ENCODE assay signal across 1 cellular context in the genomic region with DNA sequence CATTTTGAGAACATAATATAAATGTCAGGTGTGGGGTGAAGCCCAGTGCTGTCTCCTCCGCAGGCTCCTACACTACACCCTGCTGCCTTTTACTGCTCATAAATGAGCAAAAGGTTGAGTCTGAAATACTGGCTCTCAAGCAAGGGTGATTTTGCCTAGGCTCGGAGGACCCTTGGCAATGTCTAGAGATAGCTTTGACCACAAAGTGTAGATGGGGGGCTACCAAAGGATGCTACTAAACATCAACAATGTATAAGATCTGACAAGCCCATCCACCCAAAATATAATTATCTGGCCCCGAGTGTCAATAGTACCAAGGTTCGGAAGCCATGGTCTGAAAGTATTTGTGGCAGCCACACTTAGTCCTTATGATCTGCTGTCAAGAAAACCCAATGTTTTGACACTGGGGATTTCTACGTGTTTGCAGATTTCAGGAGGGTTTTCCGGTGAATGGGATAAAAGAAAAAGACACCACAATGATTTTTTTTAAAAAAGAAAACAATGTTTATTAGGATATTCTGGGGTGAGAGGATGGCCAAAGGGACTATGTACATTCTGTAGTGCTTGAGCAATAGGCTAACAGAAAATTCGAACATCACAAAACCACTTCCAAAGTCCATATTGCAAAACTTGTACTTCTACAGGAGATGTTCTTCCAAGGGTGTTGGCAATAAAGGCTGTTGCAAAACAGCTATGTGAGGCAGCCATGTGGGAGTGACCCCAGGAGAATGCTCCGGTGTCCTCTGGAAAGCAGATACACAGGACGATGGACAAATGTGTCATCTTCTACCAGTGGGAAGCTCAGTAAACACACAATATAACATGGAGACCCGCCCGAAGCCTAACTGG.
TF ChIP-seq lines count a peak whose summit lies in the region.

No MANE protein-coding gene starts in this region.

TF ChIP-seq in liver, 16 proteins besides CTCF, POLR2A, EP300 and RAD21 (continued from another document):
- TF ChIP-seq, protein P1, sequence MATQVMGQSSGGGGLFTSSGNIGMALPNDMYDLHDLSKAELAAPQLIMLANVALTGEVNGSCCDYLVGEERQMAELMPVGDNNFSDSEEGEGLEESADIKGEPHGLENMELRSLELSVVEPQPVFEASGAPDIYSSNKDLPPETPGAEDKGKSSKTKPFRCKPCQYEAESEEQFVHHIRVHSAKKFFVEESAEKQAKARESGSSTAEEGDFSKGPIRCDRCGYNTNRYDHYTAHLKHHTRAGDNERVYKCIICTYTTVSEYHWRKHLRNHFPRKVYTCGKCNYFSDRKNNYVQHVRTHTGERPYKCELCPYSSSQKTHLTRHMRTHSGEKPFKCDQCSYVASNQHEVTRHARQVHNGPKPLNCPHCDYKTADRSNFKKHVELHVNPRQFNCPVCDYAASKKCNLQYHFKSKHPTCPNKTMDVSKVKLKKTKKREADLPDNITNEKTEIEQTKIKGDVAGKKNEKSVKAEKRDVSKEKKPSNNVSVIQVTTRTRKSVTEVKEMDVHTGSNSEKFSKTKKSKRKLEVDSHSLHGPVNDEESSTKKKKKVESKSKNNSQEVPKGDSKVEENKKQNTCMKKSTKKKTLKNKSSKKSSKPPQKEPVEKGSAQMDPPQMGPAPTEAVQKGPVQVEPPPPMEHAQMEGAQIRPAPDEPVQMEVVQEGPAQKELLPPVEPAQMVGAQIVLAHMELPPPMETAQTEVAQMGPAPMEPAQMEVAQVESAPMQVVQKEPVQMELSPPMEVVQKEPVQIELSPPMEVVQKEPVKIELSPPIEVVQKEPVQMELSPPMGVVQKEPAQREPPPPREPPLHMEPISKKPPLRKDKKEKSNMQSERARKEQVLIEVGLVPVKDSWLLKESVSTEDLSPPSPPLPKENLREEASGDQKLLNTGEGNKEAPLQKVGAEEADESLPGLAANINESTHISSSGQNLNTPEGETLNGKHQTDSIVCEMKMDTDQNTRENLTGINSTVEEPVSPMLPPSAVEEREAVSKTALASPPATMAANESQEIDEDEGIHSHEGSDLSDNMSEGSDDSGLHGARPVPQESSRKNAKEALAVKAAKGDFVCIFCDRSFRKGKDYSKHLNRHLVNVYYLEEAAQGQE (IDR thresholded peaks at IDR 0.05) = peak; percentile 90
- peak; percentile 99 for TF ChIP-seq SP1 (IDR thresholded peaks at IDR 0.05)
- peak; percentile 66 for TF ChIP-seq NR2F2 (IDR thresholded peaks at IDR 0.05)
- peak; percentile 98 for TF ChIP-seq HNF4G (IDR thresholded peaks at IDR 0.05)
- peak; percentile 99 for TF ChIP-seq HNF4A (conservative IDR thresholded peaks at IDR 0.05)
- peak; percentile 94 for TF ChIP-seq YY1 (IDR thresholded peaks at IDR 0.05)
- TF ChIP-seq, protein P2, sequence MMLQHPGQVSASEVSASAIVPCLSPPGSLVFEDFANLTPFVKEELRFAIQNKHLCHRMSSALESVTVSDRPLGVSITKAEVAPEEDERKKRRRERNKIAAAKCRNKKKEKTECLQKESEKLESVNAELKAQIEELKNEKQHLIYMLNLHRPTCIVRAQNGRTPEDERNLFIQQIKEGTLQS (IDR thresholded peaks at IDR 0.05) = peak; percentile 87
- TF ChIP-seq TAF1 (conservative IDR thresholded peaks at IDR 0.05) = peak; percentile 40
- peak; percentile 88 for TF ChIP-seq FOXA1 (IDR thresholded peaks at IDR 0.05)
